In the genomic region with DNA sequence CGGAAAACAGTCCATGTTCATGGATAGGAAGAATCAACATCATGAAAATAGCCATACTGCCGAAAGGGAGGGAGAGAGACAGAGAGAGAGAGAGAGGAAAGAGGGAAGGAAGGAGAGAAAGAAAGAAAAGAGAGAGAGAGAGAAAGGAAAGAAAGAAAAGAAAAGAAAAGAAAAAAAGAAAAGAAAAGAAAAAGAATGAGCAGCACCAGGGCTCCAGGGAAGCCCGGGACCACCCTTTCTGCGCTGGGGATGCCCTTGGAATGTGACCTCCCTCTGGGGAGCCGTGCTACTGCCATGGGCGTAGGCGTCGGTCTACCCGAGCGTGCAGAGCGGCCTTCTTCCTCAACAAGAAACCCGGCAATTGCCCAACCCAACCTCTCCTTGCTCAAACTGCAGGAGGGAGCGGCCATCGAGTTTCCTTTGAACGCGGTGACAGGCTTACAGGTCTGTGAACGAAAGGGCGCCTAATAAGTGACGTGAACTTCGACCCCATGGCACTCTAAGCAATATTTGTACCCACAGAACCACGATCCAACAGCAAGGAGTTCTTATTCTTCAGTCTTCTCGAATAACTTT, we compare ENCODE assay signal across 9 cellular contexts. TPM values are rescaled to one million over a fixed set of nuclear protein-coding genes. Genes with fewer than 3 reads are reported as not detected.
DNase-seq lines count a peak whose midpoint lies in the region; ATAC-seq, FAIRE-seq and TF ChIP-seq lines count a peak whose summit lies in the region.
"Had no signal": no experiment of that assay in that cellular context is flagged by ENCODE, and none has a peak within 500 bp of the region (broad histone marks: within the 10 kb centered on the region; RNA-seq: fewer than 3 reads in every experiment).

No MANE protein-coding gene starts in this region.

- H3K9me3 ChIP-seq in HUES6 (ENCODE audit: control insufficient read depth, insufficient read depth, low read depth, low read length), result no peaks in the 10 kb centered on the region
- no peaks in the 10 kb centered on the region for H3K9me3 ChIP-seq in endothelial cell of umbilical vein (replicated peaks; ENCODE audit: control insufficient read depth, insufficient read depth, low read length)
- H3K9me3 ChIP-seq in mononuclear cell (ENCODE audit: low read depth, low read length), result no peaks in the 10 kb centered on the region
- no peaks in the 10 kb centered on the region for H3K9me3 ChIP-seq in upper lobe of left lung
- H3K9me3 ChIP-seq in PC-3 (ENCODE audit: low read length), result no peaks in the 10 kb centered on the region

- in situ Hi-C loops in GM13976 (cut with MboI; ENCODE audit: low sequenced_read_pairs, unreplicated experiment), result no loop called here

- peak; percentile 69 for ATAC-seq in activated B cell treated with CpG ODN at 0.5 μM for 24 hours (ENCODE audit: low read depth)
- peak; percentile 36 to 83 for ATAC-seq in upper lobe of left lung (ENCODE audit: low FRiP score in 2 of 2)
- ATAC-seq in PC-3, result no peak
- no peak for ATAC-seq in GM18517 (IDR thresholded peaks at IDR 0.05; ENCODE audit: unreplicated experiment)

- H3F3A ChIP-seq in PC-3 (ENCODE audit: low read length, unreplicated experiment), result no peaks in the 10 kb centered on the region

- 5 to 9% methylated on average over 22 of the region's 22 CpGs for WGBS in upper lobe of left lung, 2 donors

- H3K27me3 Mint-ChIP-seq in activated B cell treated with CpG ODN at 0.5 μM for 24 hours, result peaks cover 11% of the 10 kb centered on the region

- H3K27me3 ChIP-seq in HUES6 (ENCODE audit: control insufficient read depth, insufficient read depth, low read length), result peaks cover 41% of the 10 kb centered on the region
- peaks cover 24 to 32% of the 10 kb centered on the region in 2 experiments for H3K27me3 ChIP-seq in endothelial cell of umbilical vein (ENCODE audit: control insufficient read depth in 2 of 2, insufficient read depth in 2 of 2, low read length in 2 of 2)
- H3K27me3 ChIP-seq in mononuclear cell (ENCODE audit: insufficient read depth, low read length), result peaks cover 48% of the 10 kb centered on the region
- H3K27me3 ChIP-seq in upper lobe of left lung, result peaks cover 0 to 3% (median 0%) of the 10 kb centered on the region in 4 donors
- no peaks in the 10 kb centered on the region for H3K27me3 ChIP-seq in PC-3 (ENCODE audit: low read length)

- DNase-seq in GM13976 (ENCODE audit: low spot score) (peak; percentile 55), activated B cell treated with CpG ODN at 0.5 μM for 24 hours (no peak), endothelial cell of umbilical vein (ENCODE audit: low read depth, low spot score) (no peak), upper lobe of left lung (peak in 1 of 2 donors; percentile 89), PC-3 (no peak)

- peaks cover 3% of the 10 kb centered on the region for H3K36me3 Mint-ChIP-seq in activated B cell treated with CpG ODN at 0.5 μM for 24 hours (ENCODE audit: low read depth)

- BruUV-seq in endothelial cell of umbilical vein (replicated peaks; lab: Mats Ljungman, UMichigan), result no TSS peak
- no TSS peak for BruUV-seq in PC-3 (replicated peaks; lab: Mats Ljungman, UMichigan)

- peak; percentile 43 for FAIRE-seq in endothelial cell of umbilical vein (lab: Jason Lieb, UNC)

- H3K27ac ChIP-seq in HUES6 (ENCODE audit: low read depth, low read length) (no peak overlapping the region; the same call in 1 of the 2 replicates), endothelial cell of umbilical vein (ENCODE audit: insufficient read depth, low read depth, low read length) (no peak overlapping the region), upper lobe of left lung (no peak overlapping the region), PC-3 (ENCODE audit: low read length) (no peak overlapping the region)

- peaks cover 70% of the 10 kb centered on the region for H3K4me1 Mint-ChIP-seq in activated B cell treated with CpG ODN at 0.5 μM for 24 hours

- TF ChIP-seq EP300 in upper lobe of left lung (IDR thresholded peaks at IDR 0.05), result no peak

- TF ChIP-seq POLR2A in endothelial cell of umbilical vein (IDR thresholded peaks at IDR 0.05; ENCODE audit: low read depth, low read length) (no peak), upper lobe of left lung (IDR thresholded peaks at IDR 0.05) (no peak)

- H3K9me2 ChIP-seq in PC-3 (replicated peaks; ENCODE audit: low read length), result no peaks in the 10 kb centered on the region

- H3K4me3 ChIP-seq in HUES6 (ENCODE audit: low read depth, low read length) (peak overlapping the region; percentile 85), endothelial cell of umbilical vein (replicated peaks in 1 of 3; ENCODE audit: insufficient read depth in 1 of 3, low read depth in 1 of 3, low read length in 3 of 3) (peak overlapping the region; percentile 15 to 87 (median 64)), mononuclear cell (ENCODE audit: low read length) (peak overlapping the region; percentile 16), upper lobe of left lung (peak overlapping the region in 3 of 4 donors; percentile 9 to 31 (median 28)), PC-3 (ENCODE audit: low read length) (no peak overlapping the region)

- H4K20me1 ChIP-seq in endothelial cell of umbilical vein (replicated peaks; ENCODE audit: control insufficient read depth, extremely low read depth, insufficient read depth, low read length) (no peaks in the 10 kb centered on the region), PC-3 (ENCODE audit: low read length) (no peaks in the 10 kb centered on the region)

- no peak for TF ChIP-seq CTCF in GM13976 (IDR thresholded peaks at IDR 0.05; ENCODE audit: borderline replicate concordance, control extremely low read depth, extremely low read depth, insufficient read depth, missing control alignments)
- no peak for TF ChIP-seq CTCF in activated B cell treated with CpG ODN at 0.5 μM for 24 hours (IDR thresholded peaks at IDR 0.05)
- TF ChIP-seq CTCF in endothelial cell of umbilical vein (IDR thresholded peaks at IDR 0.05; ENCODE audit: extremely low read depth in 1 of 2, insufficient read depth in 1 of 2, low read depth in 1 of 2, low read length in 2 of 2), result no peak
- TF ChIP-seq CTCF in upper lobe of left lung (IDR thresholded peaks at IDR 0.05), result no peak
- TF ChIP-seq CTCF in PC-3 (conservative IDR thresholded peaks at IDR 0.05; ENCODE audit: low read depth, low read length), result no peak

- H3K36me3 ChIP-seq in HUES6 (ENCODE audit: control insufficient read depth, insufficient read depth, low read length) (no peaks in the 10 kb centered on the region), endothelial cell of umbilical vein (ENCODE audit: control insufficient read depth in 2 of 2, extremely low read depth in 1 of 2, insufficient read depth in 2 of 2, low read length in 2 of 2) (no peaks in the 10 kb centered on the region), upper lobe of left lung (no peaks in the 10 kb centered on the region), PC-3 (ENCODE audit: low read depth, low read length) (no peaks in the 10 kb centered on the region)

- H3K9me3 Mint-ChIP-seq in activated B cell treated with CpG ODN at 0.5 μM for 24 hours, result no peaks in the 10 kb centered on the region

- dilution Hi-C loops in endothelial cell of umbilical vein (cut with MboI; ENCODE audit: extremely low pct_ligation_motif_present, low sequenced_read_pairs), result no loop called here

- H3K4me2 ChIP-seq in endothelial cell of umbilical vein (ENCODE audit: insufficient read depth, low read length), result peak overlapping the region; percentile 80
- H3K4me2 ChIP-seq in PC-3 (ENCODE audit: low read length), result no peak overlapping the region

- H2AFZ ChIP-seq in endothelial cell of umbilical vein (ENCODE audit: low read depth, low read length) (peak overlapping the region; percentile 93), PC-3 (ENCODE audit: low read length) (no peak overlapping the region)

- H3K9me1 ChIP-seq in endothelial cell of umbilical vein (replicated peaks; ENCODE audit: control insufficient read depth, extremely low read depth, insufficient read depth, low read length), result no peaks in the 10 kb centered on the region

- POLR2A ChIA-PET in activated B cell treated with CpG ODN at 0.5 μM for 24 hours (lab: Charles Lee), result no interaction called here
- POLR2A ChIA-PET in endothelial cell of umbilical vein (lab: Charles Lee), result no interaction called here
- POLR2A ChIA-PET in PC-3 (lab: Charles Lee; ENCODE audit: unreplicated experiment), result no interaction called here

- H3K27ac Mint-ChIP-seq in activated B cell treated with CpG ODN at 0.5 μM for 24 hours, result peak overlapping the region; percentile 89

- CTCF ChIA-PET in activated B cell treated with CpG ODN at 0.5 μM for 24 hours (lab: Charles Lee) (interaction anchor here (0.7 kb wide), 1 partner anchor 11 kb away, joined by 3 read pairs; no protein-coding TSS in a partner anchor), endothelial cell of umbilical vein (lab: Charles Lee) (interaction anchor here (3.4 kb wide), 1 partner anchor 11 kb away, joined by 17 read pairs; no protein-coding TSS in a partner anchor), PC-3 (lab: Charles Lee) (no interaction called here)

- peak overlapping the region; percentile 79 for H3K4me3 Mint-ChIP-seq in activated B cell treated with CpG ODN at 0.5 μM for 24 hours

- H3K79me2 ChIP-seq in endothelial cell of umbilical vein (ENCODE audit: control insufficient read depth, insufficient read depth, low read length) (no peaks in the 10 kb centered on the region), PC-3 (ENCODE audit: low read length) (no peaks in the 10 kb centered on the region)

- H3K4me1 ChIP-seq in HUES6 (ENCODE audit: control insufficient read depth, insufficient read depth, low read length), result peaks cover 16% of the 10 kb centered on the region
- peaks cover 14% of the 10 kb centered on the region for H3K4me1 ChIP-seq in endothelial cell of umbilical vein (ENCODE audit: control insufficient read depth, extremely low read depth, insufficient read depth, low read length)
- H3K4me1 ChIP-seq in mononuclear cell (ENCODE audit: insufficient read depth, low read length), result peaks cover 46% of the 10 kb centered on the region
- H3K4me1 ChIP-seq in upper lobe of left lung, result peaks cover 11 to 46% (median 30%) of the 10 kb centered on the region in 4 donors
- peaks cover 12% of the 10 kb centered on the region; the same call in 1 of the 2 replicates for H3K4me1 ChIP-seq in PC-3 (ENCODE audit: insufficient read depth, low read length)

- H3K9ac ChIP-seq in HUES6 (ENCODE audit: low read length) (peak overlapping the region; percentile 54), endothelial cell of umbilical vein (replicated peaks; ENCODE audit: extremely low read depth, insufficient read depth, low read length) (peak overlapping the region; percentile 53), PC-3 (ENCODE audit: low read length) (no peak overlapping the region)

- intact Hi-C loops in activated B cell treated with CpG ODN at 0.5 μM for 24 hours (cut with micrococcal nuclease) (loop anchor here (1.0 to 10.0 kb wide), 2 partner anchors 11 to 640 kb away; partner anchors contain the start of gene HNRNPC), endothelial cell of umbilical vein (cut with micrococcal nuclease) (loop anchor here (1.0 kb wide), 3 partner anchors 9 to 57 kb away; no protein-coding TSS in a partner anchor), PC-3 (cut with micrococcal nuclease) (no loop called here)

RNA-seq across cellular contexts. Expression of gene OR6S1, which starts 16.9 kb away (rescaled TPM):
- total RNA-seq in activated B cell treated with CpG ODN at 0.5 μM for 24 hours (not detected in 2 replicates), endothelial cell of umbilical vein (not detected in 2 replicates), mononuclear cell (not detected), upper lobe of left lung (not detected), PC-3 (2014; rRNA removed) (not detected in 2 replicates)
- polyA plus RNA-seq in endothelial cell of umbilical vein, result not detected in 2 replicates
- polyA plus RNA-seq in endothelial cell of umbilical vein (2011; cell fraction: cytosol; rRNA removed), result not detected in 2 replicates
- polyA plus RNA-seq in endothelial cell of umbilical vein (2011; cell fraction: nucleus; rRNA removed), result not detected in 2 replicates
- not detected in 2 replicates for polyA plus RNA-seq in endothelial cell of umbilical vein (2012)
- not detected in 2 replicates for polyA minus RNA-seq in endothelial cell of umbilical vein
- polyA minus RNA-seq in endothelial cell of umbilical vein (2011; cell fraction: cytosol; rRNA and poly(A)+ RNA removed), result not detected
- polyA minus RNA-seq in endothelial cell of umbilical vein (2011; cell fraction: nucleus; rRNA and poly(A)+ RNA removed), result not detected in 2 replicates
- total RNA-seq: urinary bladder had no signal
- polyA plus RNA-seq: urinary bladder had no signal

RNA-seq across cellular contexts. Expression of gene RNASE12, which starts 33.4 kb away (rescaled TPM):
- total RNA-seq in activated B cell treated with CpG ODN at 0.5 μM for 24 hours, result not detected in 2 replicates
- total RNA-seq in endothelial cell of umbilical vein, result not detected in 2 replicates
- not detected in 2 replicates for polyA plus RNA-seq in endothelial cell of umbilical vein
- not detected in 2 replicates for polyA plus RNA-seq in endothelial cell of umbilical vein (2011; cell fraction: cytosol; rRNA removed)
- not detected in 2 replicates for polyA plus RNA-seq in endothelial cell of umbilical vein (2011; cell fraction: nucleus; rRNA removed)
- not detected in 2 replicates for polyA plus RNA-seq in endothelial cell of umbilical vein (2012)
- not detected in 2 replicates for polyA minus RNA-seq in endothelial cell of umbilical vein
- not detected for polyA minus RNA-seq in endothelial cell of umbilical vein (2011; cell fraction: cytosol; rRNA and poly(A)+ RNA removed)
- not detected in 2 replicates for polyA minus RNA-seq in endothelial cell of umbilical vein (2011; cell fraction: nucleus; rRNA and poly(A)+ RNA removed)
- not detected for total RNA-seq in mononuclear cell
- total RNA-seq in upper lobe of left lung, result not detected
- total RNA-seq in PC-3 (2014; rRNA removed), result not detected in 2 replicates
- total RNA-seq: urinary bladder had no signal
- polyA plus RNA-seq: urinary bladder had no signal

RNA-seq across cellular contexts. Expression of gene RNASE11, which starts 36.8 kb away (rescaled TPM):
- total RNA-seq in activated B cell treated with CpG ODN at 0.5 μM for 24 hours (not detected in 2 replicates), endothelial cell of umbilical vein (not detected in 2 replicates), mononuclear cell (not detected), upper lobe of left lung (not detected), PC-3 (2014; rRNA removed) (not detected in 2 replicates)
- not detected in 2 replicates for polyA plus RNA-seq in endothelial cell of umbilical vein
- polyA plus RNA-seq in endothelial cell of umbilical vein (2011; cell fraction: cytosol; rRNA removed), result not detected in 2 replicates
- not detected in 2 replicates for polyA plus RNA-seq in endothelial cell of umbilical vein (2011; cell fraction: nucleus; rRNA removed)
- polyA plus RNA-seq in endothelial cell of umbilical vein (2012), result not detected in 2 replicates
- polyA minus RNA-seq in endothelial cell of umbilical vein, result not detected in 2 replicates
- not detected for polyA minus RNA-seq in endothelial cell of umbilical vein (2011; cell fraction: cytosol; rRNA and poly(A)+ RNA removed)
- polyA minus RNA-seq in endothelial cell of umbilical vein (2011; cell fraction: nucleus; rRNA and poly(A)+ RNA removed), result not detected in 2 replicates
- total RNA-seq: urinary bladder had no signal
- polyA plus RNA-seq: urinary bladder had no signal

RNA-seq across cellular contexts. Expression of gene RNASE4, which starts 59.8 kb away (rescaled TPM):
- total RNA-seq in activated B cell treated with CpG ODN at 0.5 μM for 24 hours, result 0.20 and 1.0 TPM in 2 replicates
- 6.9 and 8.7 TPM in 2 replicates for total RNA-seq in endothelial cell of umbilical vein
- polyA plus RNA-seq in endothelial cell of umbilical vein, result 27.4 and 35.1 TPM in 2 replicates
- polyA plus RNA-seq in endothelial cell of umbilical vein (2011; cell fraction: cytosol; rRNA removed), result 20.2 and 22.4 TPM in 2 replicates
- polyA plus RNA-seq in endothelial cell of umbilical vein (2011; cell fraction: nucleus; rRNA removed), result 9.6 and 11.6 TPM in 2 replicates
- 8.7 and 11.3 TPM in 2 replicates for polyA plus RNA-seq in endothelial cell of umbilical vein (2012)
- 36.5 and 39.6 TPM in 2 replicates for polyA minus RNA-seq in endothelial cell of umbilical vein
- polyA minus RNA-seq in endothelial cell of umbilical vein (2011; cell fraction: cytosol; rRNA and poly(A)+ RNA removed), result 2.0 TPM
- polyA minus RNA-seq in endothelial cell of umbilical vein (2011; cell fraction: nucleus; rRNA and poly(A)+ RNA removed), result 2.9 and 3.7 TPM in 2 replicates
- total RNA-seq in mononuclear cell, result 5.7 TPM
- total RNA-seq in upper lobe of left lung, result 100 to 1,000 TPM in 1 of 6 donors, 10 to 100 TPM in 5; 14.7 to 108 (median 26.7) TPM
- total RNA-seq in PC-3 (2014; rRNA removed), result 5.9 and 8.5 TPM in 2 replicates

Comparison
In these comparisons a context has a peak if more than half of its experiments do, and no peak if none do; other contexts are left out.
1. ATAC-seq: peak in activated B cell treated with CpG ODN at 0.5 μM for 24 hours (single experiment) and upper lobe of left lung (2 of 2); none in PC-3 (single experiment) and GM18517 (single experiment).